ENCODE assay signal across 1 cellular context in genomic region chr7:12650080-12650479, GRCh38.
TF ChIP-seq lines count a peak whose summit lies in the region.

No MANE protein-coding gene starts in this region.

TF ChIP-seq in A549, 52 proteins besides CTCF, POLR2A, EP300 and RAD21 (continued from another document):
- TF ChIP-seq REST (IDR thresholded peaks at IDR 0.05) = no peak
- TF ChIP-seq, protein P1, sequence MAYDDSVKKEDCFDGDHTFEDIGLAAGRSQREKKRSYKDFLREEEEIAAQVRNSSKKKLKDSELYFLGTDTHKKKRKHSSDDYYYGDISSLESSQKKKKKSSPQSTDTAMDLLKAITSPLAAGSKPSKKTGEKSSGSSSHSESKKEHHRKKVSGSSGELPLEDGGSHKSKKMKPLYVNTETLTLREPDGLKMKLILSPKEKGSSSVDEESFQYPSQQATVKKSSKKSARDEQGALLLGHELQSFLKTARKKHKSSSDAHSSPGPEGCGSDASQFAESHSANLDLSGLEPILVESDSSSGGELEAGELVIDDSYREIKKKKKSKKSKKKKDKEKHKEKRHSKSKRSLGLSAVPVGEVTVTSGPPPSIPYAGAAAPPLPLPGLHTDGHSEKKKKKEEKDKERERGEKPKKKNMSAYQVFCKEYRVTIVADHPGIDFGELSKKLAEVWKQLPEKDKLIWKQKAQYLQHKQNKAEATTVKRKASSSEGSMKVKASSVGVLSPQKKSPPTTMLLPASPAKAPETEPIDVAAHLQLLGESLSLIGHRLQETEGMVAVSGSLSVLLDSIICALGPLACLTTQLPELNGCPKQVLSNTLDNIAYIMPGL (CRISPR knock-in tag; IDR thresholded peaks at IDR 0.05; ENCODE audit: borderline replicate concordance) = no peak
- no peak for TF ChIP-seq HOXA7 (CRISPR knock-in tag; IDR thresholded peaks at IDR 0.05)
- TF ChIP-seq JUN (IDR thresholded peaks at IDR 0.05) = no peak
- no peak for TF ChIP-seq NPAS2 (CRISPR knock-in tag; IDR thresholded peaks at IDR 0.05; ENCODE audit: borderline replicate concordance)
- no peak for TF ChIP-seq NFE2L2 (conservative IDR thresholded peaks at IDR 0.05; ENCODE audit: low read length)
- no peak for TF ChIP-seq EHF (CRISPR knock-in tag; IDR thresholded peaks at IDR 0.05)
- no peak for TF ChIP-seq SREBF2 (IDR thresholded peaks at IDR 0.05)
- TF ChIP-seq, protein P2, sequence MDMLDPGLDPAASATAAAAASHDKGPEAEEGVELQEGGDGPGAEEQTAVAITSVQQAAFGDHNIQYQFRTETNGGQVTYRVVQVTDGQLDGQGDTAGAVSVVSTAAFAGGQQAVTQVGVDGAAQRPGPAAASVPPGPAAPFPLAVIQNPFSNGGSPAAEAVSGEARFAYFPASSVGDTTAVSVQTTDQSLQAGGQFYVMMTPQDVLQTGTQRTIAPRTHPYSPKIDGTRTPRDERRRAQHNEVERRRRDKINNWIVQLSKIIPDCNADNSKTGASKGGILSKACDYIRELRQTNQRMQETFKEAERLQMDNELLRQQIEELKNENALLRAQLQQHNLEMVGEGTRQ (IDR thresholded peaks at IDR 0.05) = no peak
- no peak for TF ChIP-seq TP53 (CRISPR knock-in tag; IDR thresholded peaks at IDR 0.05)
- TF ChIP-seq PHF8 (IDR thresholded peaks at IDR 0.05; ENCODE audit: borderline replicate concordance, low read depth) = no peak
- TF ChIP-seq FOXS1 (CRISPR knock-in tag; IDR thresholded peaks at IDR 0.05) = no peak
- TF ChIP-seq HOXB13 (CRISPR knock-in tag; IDR thresholded peaks at IDR 0.05; ENCODE audit: low read depth) = no peak
- TF ChIP-seq RNF2 (IDR thresholded peaks at IDR 0.05; ENCODE audit: borderline replicate concordance, low read depth) = no peak
- TF ChIP-seq HDAC2 (IDR thresholded peaks at IDR 0.05) = no peak
- TF ChIP-seq, protein P3, sequence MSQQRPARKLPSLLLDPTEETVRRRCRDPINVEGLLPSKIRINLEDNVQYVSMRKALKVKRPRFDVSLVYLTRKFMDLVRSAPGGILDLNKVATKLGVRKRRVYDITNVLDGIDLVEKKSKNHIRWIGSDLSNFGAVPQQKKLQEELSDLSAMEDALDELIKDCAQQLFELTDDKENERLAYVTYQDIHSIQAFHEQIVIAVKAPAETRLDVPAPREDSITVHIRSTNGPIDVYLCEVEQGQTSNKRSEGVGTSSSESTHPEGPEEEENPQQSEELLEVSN (IDR thresholded peaks at IDR 0.05; ENCODE audit: borderline replicate concordance, low read depth) = no peak
- no peak for TF ChIP-seq CBX2 (IDR thresholded peaks at IDR 0.05; ENCODE audit: borderline replicate concordance, low read depth)
- TF ChIP-seq JUNB (IDR thresholded peaks at IDR 0.05) = no peak
TF ChIP-seq in A549: peak in this region for 0.
